In genomic region chr6:32058511-32058963, GRCh38 we compare ENCODE assay signal across 1 cellular context.
TF ChIP-seq lines count a peak whose summit lies in the region.

No MANE protein-coding gene starts in this region.

TF ChIP-seq in endothelial cell of umbilical vein, 7 proteins besides CTCF, POLR2A, EP300 and RAD21 (continued from another document):
- no peak for TF ChIP-seq POLR2AphosphoS5 (IDR thresholded peaks at IDR 0.05; ENCODE audit: insufficient read depth, low read depth, low read length)
